Comparison of ENCODE assay signal across 8 cellular contexts in the genomic region with DNA sequence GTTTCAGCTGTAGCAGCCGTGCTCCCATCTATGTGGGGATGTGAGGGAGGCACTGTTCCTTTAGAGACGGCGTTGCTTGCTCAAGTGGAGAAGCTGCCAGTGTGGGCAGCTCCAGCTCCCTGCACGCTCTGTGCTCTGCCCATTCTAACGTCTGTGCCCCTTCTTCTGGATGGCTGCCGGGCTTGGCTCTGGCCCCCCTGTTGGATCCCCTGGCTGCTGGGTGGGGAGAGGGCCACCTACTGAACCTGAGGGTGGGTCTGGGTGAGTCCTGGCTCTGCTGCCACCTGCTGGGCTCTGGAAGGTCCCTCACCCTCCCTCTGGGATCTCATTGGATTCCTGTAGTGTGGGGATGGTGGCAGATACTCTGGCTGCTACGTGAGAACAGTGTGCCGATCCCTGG. TPM values are rescaled to one million over a fixed set of nuclear protein-coding genes. Genes with fewer than 3 reads are reported as not detected.
DNase-seq lines count a peak whose midpoint lies in the region; ATAC-seq and TF ChIP-seq lines count a peak whose summit lies in the region.

No MANE protein-coding gene starts in this region.

- ATAC-seq in GM21447 (IDR thresholded peaks at IDR 0.05; ENCODE audit: unreplicated experiment) (no peak), HG03520 (IDR thresholded peaks at IDR 0.05; ENCODE audit: unreplicated experiment) (no peak)

- no peaks in the 10 kb centered on the region for H3K9me3 ChIP-seq in esophagus squamous epithelium

- peak; percentile 18 to 61 (median 48) for TF ChIP-seq CTCF in esophagus squamous epithelium (IDR thresholded peaks at IDR 0.05)

- no peaks in the 10 kb centered on the region for H3K27me3 ChIP-seq in esophagus squamous epithelium

- H3K4me1 ChIP-seq in esophagus squamous epithelium = peaks cover 26 to 61% (median 39%) of the 10 kb centered on the region in 3 donors

- H3K36me3 ChIP-seq in esophagus squamous epithelium = peaks cover 5 to 45% (median 10%) of the 10 kb centered on the region in 3 donors

- intact Hi-C loops in esophagus squamous epithelium (cut with DNase I) = no loop called here

- no CpG with 5 or more reads among the region's 8 CpGs for WGBS in esophagus squamous epithelium, 2 donors

- no peak overlapping the region for H3K4me3 ChIP-seq in esophagus squamous epithelium

- peak; percentile 29 to 39 for DNase-seq in activated CD4-positive, alpha-beta T cell treated with anti-CD3 and anti-CD28 coated beads for 24 hours (ENCODE audit: low read depth in 2 of 2)
- no peak for DNase-seq in activated CD4-positive, alpha-beta T cell treated with anti-CD3 and anti-CD28 coated beads for 1 hour
- DNase-seq in NCI-H1694 treated with DMSO at 0.1 percent for 48 hours (lab: John Stamatoyannopoulos, UW) (peak; percentile 52), activated T-cell treated with anti-CD3 and anti-CD28 coated beads for 1 hour (ENCODE audit: low read depth) (peak; percentile 38), esophagus squamous epithelium (lab: John Stamatoyannopoulos, UW) (no peak), occipital lobe (lab: John Stamatoyannopoulos, UW) (peak; percentile 65)

- H3K27ac ChIP-seq in esophagus squamous epithelium = no peak overlapping the region

- TF ChIP-seq POLR2A in esophagus squamous epithelium (IDR thresholded peaks at IDR 0.05) = no peak

RNA-seq across cellular contexts. Expression of a gene that starts 5.0 kb away (rescaled TPM):
- 100 to 1,000 TPM in 1 of 4 donors, 10 to 100 TPM in 3; 81.3 to 135 (median 94.6) TPM for total RNA-seq in esophagus squamous epithelium
- total RNA-seq in occipital lobe = 107 TPM

RNA-seq across cellular contexts. Expression of a gene that starts 19.2 kb away (rescaled TPM):
- not detected for total RNA-seq in esophagus squamous epithelium
- not detected for total RNA-seq in occipital lobe

RNA-seq across cellular contexts. Expression of a gene that starts 34.3 kb away (rescaled TPM):
- total RNA-seq in esophagus squamous epithelium = 10 to 100 TPM in 2 of 4 donors, 1 to 10 TPM in 2; 7.9 to 21.8 (median 13.7) TPM
- total RNA-seq in occipital lobe = 5.0 TPM

RNA-seq across cellular contexts. Expression of a gene that starts 43.1 kb away (rescaled TPM):
- total RNA-seq in esophagus squamous epithelium = not detected
- total RNA-seq in occipital lobe = not detected

RNA-seq across cellular contexts. Expression of a gene that starts 48.6 kb away (rescaled TPM):
- total RNA-seq in esophagus squamous epithelium = 1 to 10 TPM in 3 of 4 donors, under 1 TPM in 1; 0.40 to 6.9 (median 2.5) TPM
- 1.2 TPM for total RNA-seq in occipital lobe

Comparison
In these comparisons a context has a peak if more than half of its experiments do, and no peak if none do; other contexts are left out.
1. DNase-seq: peak in activated CD4-positive, alpha-beta T cell treated with anti-CD3 and anti-CD28 coated beads for 24 hours (2 of 2), NCI-H1694 treated with DMSO at 0.1 percent for 48 hours (single experiment), activated T-cell treated with anti-CD3 and anti-CD28 coated beads for 1 hour (single experiment) and occipital lobe (single experiment); none in activated CD4-positive, alpha-beta T cell treated with anti-CD3 and anti-CD28 coated beads for 1 hour (single experiment) and esophagus squamous epithelium (single experiment).